ENCODE assay signal across 21 cellular contexts in the genomic region with DNA sequence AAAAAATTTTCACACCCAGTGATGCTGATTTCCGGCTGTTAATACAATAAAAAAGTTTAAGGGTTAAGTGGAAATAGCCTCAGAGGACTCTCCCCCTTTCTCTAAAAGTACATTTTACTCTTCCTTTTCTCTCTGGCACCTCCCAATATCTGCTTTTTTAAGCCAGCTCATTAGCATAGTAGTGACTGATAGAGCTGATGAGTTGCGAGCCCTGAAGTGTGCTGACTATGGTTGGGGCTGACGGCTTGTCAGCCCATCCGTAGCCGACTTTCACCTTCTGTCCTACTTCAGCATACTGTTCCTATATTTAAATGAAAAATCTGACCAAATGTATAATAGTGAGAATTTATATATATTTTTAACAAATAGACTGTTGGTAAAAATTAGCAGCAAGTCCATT.
A peak's percentile ranks its signal among the peaks of the same experiment; 100 is the strongest.
DNase-seq lines count a peak whose midpoint lies in the region; ATAC-seq and TF ChIP-seq lines count a peak whose summit lies in the region.
"Had no signal": no experiment of that assay in that cellular context is flagged by ENCODE, and none has a peak within 500 bp of the region (broad histone marks: within the 10 kb centered on the region; RNA-seq: fewer than 3 reads in every experiment).

No MANE protein-coding gene starts in this region.

- H3K79me1 ChIP-seq in mesenchymal stem cell (replicated peaks; ENCODE audit: low read length, poor library complexity, severe bottlenecking): peaks cover 38% of the 10 kb centered on the region

- no peak overlapping the region for H3K23ac ChIP-seq in mesenchymal stem cell (ENCODE audit: low read length in 2 of 2)

- peaks cover 13% of the 10 kb centered on the region for H3K4me1 ChIP-seq in PC-9 (replicated peaks; ENCODE audit: insufficient read depth)
- H3K4me1 ChIP-seq in mesenchymal stem cell (ENCODE audit: control insufficient read depth, insufficient read depth, low read depth, low read length): peaks cover 10% of the 10 kb centered on the region
- H3K4me1 ChIP-seq: BE2C, SJSA1 had no signal

- BruUV-seq in PC-9 (replicated peaks; lab: Mats Ljungman, UMichigan): no TSS peak

- H2BK12ac ChIP-seq in mesenchymal stem cell (ENCODE audit: low read length in 2 of 2): no peak overlapping the region

- H3K18ac ChIP-seq in mesenchymal stem cell (ENCODE audit: low read depth in 1 of 2, low read length in 2 of 2): no peak overlapping the region

- H4K91ac ChIP-seq in mesenchymal stem cell (ENCODE audit: low read length): no peak overlapping the region

- H3K79me2 ChIP-seq in PC-9 (ENCODE audit: low read depth): 0 out of 2 replicates have a peak, but pooled peaks cover 7% of the 10 kb centered on the region

- CTCF ChIA-PET in PC-9 (lab: Charles Lee): no interaction called here
- CTCF ChIA-PET in activated CD8-positive, alpha-beta T cell treated with anti-CD3 and anti-CD28 coated beads, Interleukin-2, amount 10 ng/mL, durations not matched to agents 7 days and 5 days (lab: Charles Lee): interaction anchor here (0.9 to 3.8 kb wide), 3 partner anchors 9 to 134 kb away, joined by 3 to 22 read pairs (median 4); no protein-coding TSS in a partner anchor

- H2BK5ac ChIP-seq in mesenchymal stem cell (ENCODE audit: low read depth, low read length, poor library complexity, severe bottlenecking): no peak overlapping the region

- H3K27ac ChIP-seq in PC-9 (peak overlapping the region; percentile 61; the same call in 1 of the 2 replicates), mesenchymal stem cell (ENCODE audit: low read length, poor library complexity, severe bottlenecking) (no peak overlapping the region)
- H3K27ac ChIP-seq: colonic mucosa, SJSA1 had no signal

- H3K4me3 Mint-ChIP-seq in stimulated activated naive CD8-positive, alpha-beta T cell treated with anti-CD3 and anti-CD28 coated beads, Interleukin-15, Interleukin-2, amounts not matched to agents 100 ng/mL and 50 ng/mL, for 24 hours: no peak overlapping the region
- H3K4me3 Mint-ChIP-seq in stimulated activated naive CD8-positive, alpha-beta T cell treated with anti-CD3 and anti-CD28 coated beads, Interleukin-15, amount 100 ng/mL, for 72 hours: no peak overlapping the region
- H3K4me3 Mint-ChIP-seq in effector memory CD8-positive, alpha-beta T cell: no peak overlapping the region
- no peak overlapping the region for H3K4me3 Mint-ChIP-seq in activated CD8-positive, alpha-beta T cell treated with anti-CD3 and anti-CD28 coated beads, Interleukin-2, amount 10 ng/mL, durations not matched to agents 7 days and 5 days
- H3K4me3 Mint-ChIP-seq: T-helper 1 cell treated with Interleukin-12 subunit alpha and Interleukin-12 subunit beta and Interleukin-4 antibody, amounts not matched to agents 30 μg/mL and 1 μg/mL, for 36 hours had no signal

- H3K4ac ChIP-seq in mesenchymal stem cell (ENCODE audit: low read depth in 1 of 2, low read length in 2 of 2): no peak overlapping the region

- no peak overlapping the region for H3K9ac ChIP-seq in mesenchymal stem cell (ENCODE audit: low read length)

- no peaks in the 10 kb centered on the region for H3K9me2 ChIP-seq in PC-9 (ENCODE audit: insufficient read depth)

- peaks cover 9% of the 10 kb centered on the region; the same call in 1 of the 2 replicates for H3K36me3 ChIP-seq in PC-9 (ENCODE audit: low read depth)
- H3K36me3 ChIP-seq in mesenchymal stem cell (ENCODE audit: control insufficient read depth in 1 of 2, insufficient read depth in 2 of 2, low read depth in 1 of 2, low read length in 2 of 2): peaks cover 26 to 60% of the 10 kb centered on the region in 2 experiments
- H3K36me3 ChIP-seq: colonic mucosa had no signal

- no peak overlapping the region for H3K14ac ChIP-seq in mesenchymal stem cell (ENCODE audit: low read length in 2 of 2)

- H3K27ac Mint-ChIP-seq in stimulated activated naive CD8-positive, alpha-beta T cell treated with anti-CD3 and anti-CD28 coated beads, Interleukin-15, Interleukin-2, amounts not matched to agents 100 ng/mL and 50 ng/mL, for 24 hours: peak overlapping the region; percentile 33
- H3K27ac Mint-ChIP-seq in stimulated activated naive CD8-positive, alpha-beta T cell treated with anti-CD3 and anti-CD28 coated beads, Interleukin-15, amount 100 ng/mL, for 72 hours: peak overlapping the region in 1 of 2 donors; percentile 87
- peak overlapping the region; percentile 54 to 63 for H3K27ac Mint-ChIP-seq in effector memory CD8-positive, alpha-beta T cell
- no peak overlapping the region for H3K27ac Mint-ChIP-seq in activated CD8-positive, alpha-beta T cell treated with anti-CD3 and anti-CD28 coated beads, Interleukin-2, amount 10 ng/mL, durations not matched to agents 7 days and 5 days
- H3K27ac Mint-ChIP-seq: T-helper 1 cell treated with Interleukin-12 subunit alpha and Interleukin-12 subunit beta and Interleukin-4 antibody, amounts not matched to agents 30 μg/mL and 1 μg/mL, for 36 hours had no signal

- no peaks in the 10 kb centered on the region for H3K9me3 Mint-ChIP-seq in stimulated activated naive CD8-positive, alpha-beta T cell treated with anti-CD3 and anti-CD28 coated beads, Interleukin-15, Interleukin-2, amounts not matched to agents 100 ng/mL and 50 ng/mL, for 24 hours
- no peaks in the 10 kb centered on the region for H3K9me3 Mint-ChIP-seq in stimulated activated naive CD8-positive, alpha-beta T cell treated with anti-CD3 and anti-CD28 coated beads, Interleukin-15, amount 100 ng/mL, for 72 hours
- no peaks in the 10 kb centered on the region for H3K9me3 Mint-ChIP-seq in effector memory CD8-positive, alpha-beta T cell
- H3K9me3 Mint-ChIP-seq in activated CD8-positive, alpha-beta T cell treated with anti-CD3 and anti-CD28 coated beads, Interleukin-2, amount 10 ng/mL, durations not matched to agents 7 days and 5 days (ENCODE audit: insufficient read depth): no peaks in the 10 kb centered on the region
- H3K9me3 Mint-ChIP-seq: T-helper 1 cell treated with Interleukin-12 subunit alpha and Interleukin-12 subunit beta and Interleukin-4 antibody, amounts not matched to agents 30 μg/mL and 1 μg/mL, for 36 hours had no signal

- no peak overlapping the region for H3K4me3 ChIP-seq in PC-9
- no peak overlapping the region for H3K4me3 ChIP-seq in mesenchymal stem cell (ENCODE audit: insufficient read depth in 1 of 2, low read depth in 1 of 2, low read length in 2 of 2)
- H3K4me3 ChIP-seq: A549, colonic mucosa, lung, SJSA1 had no signal

- no peaks in the 10 kb centered on the region for H3K27me3 ChIP-seq in PC-9 (ENCODE audit: insufficient read depth, low read depth)
- no peaks in the 10 kb centered on the region for H3K27me3 ChIP-seq in mesenchymal stem cell (ENCODE audit: control insufficient read depth in 1 of 2, insufficient read depth in 1 of 2, low read length in 2 of 2)
- H3K27me3 ChIP-seq: BE2C, colonic mucosa, SJSA1 had no signal

- H2AFZ ChIP-seq in PC-9: no peak overlapping the region
- no peak overlapping the region for H2AFZ ChIP-seq in mesenchymal stem cell (ENCODE audit: low read depth, low read length)

- no peak overlapping the region for H4K8ac ChIP-seq in mesenchymal stem cell (ENCODE audit: low read length)

- H3K27me3 Mint-ChIP-seq in stimulated activated naive CD8-positive, alpha-beta T cell treated with anti-CD3 and anti-CD28 coated beads, Interleukin-15, Interleukin-2, amounts not matched to agents 100 ng/mL and 50 ng/mL, for 24 hours: no peaks in the 10 kb centered on the region
- no peaks in the 10 kb centered on the region for H3K27me3 Mint-ChIP-seq in stimulated activated naive CD8-positive, alpha-beta T cell treated with anti-CD3 and anti-CD28 coated beads, Interleukin-15, amount 100 ng/mL, for 72 hours
- no peaks in the 10 kb centered on the region for H3K27me3 Mint-ChIP-seq in effector memory CD8-positive, alpha-beta T cell
- H3K27me3 Mint-ChIP-seq in activated CD8-positive, alpha-beta T cell treated with anti-CD3 and anti-CD28 coated beads, Interleukin-2, amount 10 ng/mL, durations not matched to agents 7 days and 5 days (ENCODE audit: low read depth): no peaks in the 10 kb centered on the region

- POLR2A ChIA-PET in PC-9 (lab: Charles Lee; ENCODE audit: unreplicated experiment): no interaction called here
- POLR2A ChIA-PET in activated CD8-positive, alpha-beta T cell treated with anti-CD3 and anti-CD28 coated beads, Interleukin-2, amount 10 ng/mL, durations not matched to agents 7 days and 5 days (lab: Charles Lee): no interaction called here

- H3K36me3 Mint-ChIP-seq in stimulated activated naive CD8-positive, alpha-beta T cell treated with anti-CD3 and anti-CD28 coated beads, Interleukin-15, Interleukin-2, amounts not matched to agents 100 ng/mL and 50 ng/mL, for 24 hours (ENCODE audit: low read depth): peaks cover 57% of the 10 kb centered on the region
- H3K36me3 Mint-ChIP-seq in effector memory CD8-positive, alpha-beta T cell (ENCODE audit: insufficient read depth): peaks cover 55% of the 10 kb centered on the region
- H3K36me3 Mint-ChIP-seq in activated CD8-positive, alpha-beta T cell treated with anti-CD3 and anti-CD28 coated beads, Interleukin-2, amount 10 ng/mL, durations not matched to agents 7 days and 5 days (ENCODE audit: low read depth): peaks cover 51% of the 10 kb centered on the region

- peaks cover 5% of the 10 kb centered on the region; the same call in 1 of the 2 replicates for H3F3A ChIP-seq in PC-9 (ENCODE audit: insufficient read depth, low read depth)

- H3K9me3 ChIP-seq in PC-9 (ENCODE audit: insufficient read depth, low read depth) (no peaks in the 10 kb centered on the region), mesenchymal stem cell (ENCODE audit: control insufficient read depth, low read length) (no peaks in the 10 kb centered on the region)
- H3K9me3 ChIP-seq: A549, BE2C, colonic mucosa, SJSA1 had no signal

- no peak for TF ChIP-seq CTCF in PC-9 (conservative IDR thresholded peaks at IDR 0.05)

- peaks cover 38% of the 10 kb centered on the region for H4K20me1 ChIP-seq in PC-9 (ENCODE audit: insufficient read depth)

- H2AK5ac ChIP-seq in mesenchymal stem cell (ENCODE audit: low read length, severe bottlenecking): no peak overlapping the region

- H2BK120ac ChIP-seq in mesenchymal stem cell (ENCODE audit: low read depth, low read length): no peak overlapping the region

- ATAC-seq in stimulated activated naive CD8-positive, alpha-beta T cell treated with anti-CD3 and anti-CD28 coated beads, Interleukin-15, amount 100 ng/mL, for 72 hours: no peak
- no peak for ATAC-seq in effector memory CD8-positive, alpha-beta T cell (replicated peaks)
- ATAC-seq in activated CD8-positive, alpha-beta T cell treated with anti-CD3 and anti-CD28 coated beads, Interleukin-2, amount 10 ng/mL, durations not matched to agents 7 days and 5 days: no peak

- DNase-seq in stimulated activated naive CD8-positive, alpha-beta T cell treated with anti-CD3 and anti-CD28 coated beads, Interleukin-15, amount 100 ng/mL, for 72 hours: no peak
- DNase-seq in PC-9 (no peak), mesenchymal stem cell (no peak), NCI-H748 treated with DMSO at 0.1 percent for 48 hours (lab: John Stamatoyannopoulos, UW) (no peak), NCI-H2227 (lab: John Stamatoyannopoulos, UW; ENCODE audit: unreplicated experiment) (no peak)
- no peak for DNase-seq in effector memory CD8-positive, alpha-beta T cell
- no peak for DNase-seq in activated CD8-positive, alpha-beta T cell treated with anti-CD3 and anti-CD28 coated beads, Interleukin-2, amount 10 ng/mL, durations not matched to agents 7 days and 5 days
- DNase-seq: activated CD4-positive, alpha-beta T cell treated with anti-CD3 and anti-CD28 coated beads for 48 hours; BE2C; colonic mucosa; HCEC 1CT; kidney; NCI-H2107; NCI-H510A; stimulated activated CD4-positive, alpha-beta T cell treated with anti-CD3 and anti-CD28 coated beads, Interleukin-4, amount 100 ng/mL, for 24 hours; trophoblast cell had no signal

- H3K4me2 ChIP-seq in PC-9 (no peak overlapping the region), mesenchymal stem cell (ENCODE audit: low read length, poor library complexity, severe bottlenecking) (no peak overlapping the region)

- WGBS in mesenchymal stem cell: no CpG with 5 or more reads among the region's 5 CpGs

- no peak overlapping the region for H2BK15ac ChIP-seq in mesenchymal stem cell (ENCODE audit: low read depth, poor library complexity, severe bottlenecking)

- H3K4me1 Mint-ChIP-seq in stimulated activated naive CD8-positive, alpha-beta T cell treated with anti-CD3 and anti-CD28 coated beads, Interleukin-15, Interleukin-2, amounts not matched to agents 100 ng/mL and 50 ng/mL, for 24 hours (ENCODE audit: low read depth): peaks cover 77% of the 10 kb centered on the region
- H3K4me1 Mint-ChIP-seq in stimulated activated naive CD8-positive, alpha-beta T cell treated with anti-CD3 and anti-CD28 coated beads, Interleukin-15, amount 100 ng/mL, for 72 hours: peaks cover 71% of the 10 kb centered on the region
- peaks cover 35 to 52% of the 10 kb centered on the region in 2 donors for H3K4me1 Mint-ChIP-seq in effector memory CD8-positive, alpha-beta T cell (ENCODE audit: low read depth in 2 of 2)
- H3K4me1 Mint-ChIP-seq in activated CD8-positive, alpha-beta T cell treated with anti-CD3 and anti-CD28 coated beads, Interleukin-2, amount 10 ng/mL, durations not matched to agents 7 days and 5 days (ENCODE audit: low read depth): peaks cover 48% of the 10 kb centered on the region

- intact Hi-C loops in PC-9 (cut with micrococcal nuclease; ENCODE audit: unreplicated experiment): loop anchor here (10.0 kb wide), 1 partner anchor 347 kb away; no protein-coding TSS in a partner anchor
